ENCODE assay signal across 9 cellular contexts in the genomic region with DNA sequence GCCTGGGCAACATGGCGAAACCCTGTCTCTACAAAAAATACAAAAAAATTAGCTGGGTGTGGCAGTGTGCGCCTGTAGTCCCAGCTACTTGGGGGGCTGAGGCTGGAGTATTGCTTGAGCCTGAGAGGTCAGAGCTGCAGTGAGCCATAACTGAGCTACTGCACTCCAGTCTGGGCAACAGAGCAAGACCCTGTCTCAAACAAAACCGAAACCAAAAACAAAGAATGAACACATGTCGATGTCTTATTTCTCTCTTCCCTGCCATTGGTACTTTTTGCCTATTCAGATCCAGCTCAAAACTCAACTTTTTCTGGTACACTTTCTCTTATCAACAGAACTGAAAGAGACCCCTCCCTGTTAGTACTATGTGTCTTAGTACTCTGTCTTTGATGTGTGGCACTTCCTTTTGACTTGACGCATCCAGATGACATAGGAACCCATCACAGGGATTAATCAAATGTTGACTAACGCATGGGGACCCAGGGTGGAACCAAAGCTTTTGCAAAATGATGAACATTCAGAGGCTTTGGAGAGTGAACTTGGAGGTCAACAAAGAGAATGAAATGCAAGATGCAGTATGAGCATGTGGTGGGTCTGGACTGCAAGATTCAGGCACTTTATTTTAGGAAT.
DNase-seq lines count a peak whose midpoint lies in the region; ATAC-seq lines count a peak whose summit lies in the region.
"Had no signal": no experiment of that assay in that cellular context is flagged by ENCODE, and none has a peak within 500 bp of the region (broad histone marks: within the 10 kb centered on the region; RNA-seq: fewer than 3 reads in every experiment).

No MANE protein-coding gene starts in this region.

- no peak overlapping the region for H3K4me3 Mint-ChIP-seq in activated T-cell treated with anti-CD3 and anti-CD28 coated beads, Interleukin-2, amount 50 U/mL, for 24 hours
- peak overlapping the region; percentile 41 for H3K4me3 Mint-ChIP-seq in central memory CD8-positive, alpha-beta T cell
- peak overlapping the region; percentile 2 for H3K4me3 Mint-ChIP-seq in stimulated activated naive B cell treated with anti-CD40 and anti-IgM and Interleukin-4, amounts not matched to agents 10 μg/mL and 1 μg/mL and 100 μg/mL, for 72 hours

- H3K27me3 Mint-ChIP-seq in activated T-cell treated with anti-CD3 and anti-CD28 coated beads, Interleukin-2, amount 50 U/mL, for 24 hours = peaks cover 47% of the 10 kb centered on the region
- H3K27me3 Mint-ChIP-seq in central memory CD8-positive, alpha-beta T cell = peaks cover 71% of the 10 kb centered on the region
- H3K27me3 Mint-ChIP-seq in stimulated activated naive B cell treated with anti-CD40 and anti-IgM and Interleukin-4, amounts not matched to agents 10 μg/mL and 1 μg/mL and 100 μg/mL, for 72 hours = no peaks in the 10 kb centered on the region

- peak overlapping the region; percentile 75 for H3K27ac Mint-ChIP-seq in activated T-cell treated with anti-CD3 and anti-CD28 coated beads, Interleukin-2, amount 50 U/mL, for 24 hours
- H3K27ac Mint-ChIP-seq in central memory CD8-positive, alpha-beta T cell (ENCODE audit: low read depth) = no peak overlapping the region
- H3K27ac Mint-ChIP-seq in stimulated activated naive B cell treated with anti-CD40 and anti-IgM and Interleukin-4, amounts not matched to agents 10 μg/mL and 1 μg/mL and 100 μg/mL, for 72 hours = peak overlapping the region; percentile 44

- H3K9me3 Mint-ChIP-seq in activated T-cell treated with anti-CD3 and anti-CD28 coated beads, Interleukin-2, amount 50 U/mL, for 24 hours = no peaks in the 10 kb centered on the region
- H3K9me3 Mint-ChIP-seq in central memory CD8-positive, alpha-beta T cell = no peaks in the 10 kb centered on the region
- no peaks in the 10 kb centered on the region for H3K9me3 Mint-ChIP-seq in stimulated activated naive B cell treated with anti-CD40 and anti-IgM and Interleukin-4, amounts not matched to agents 10 μg/mL and 1 μg/mL and 100 μg/mL, for 72 hours

- peaks cover 30% of the 10 kb centered on the region for H3K4me1 Mint-ChIP-seq in activated T-cell treated with anti-CD3 and anti-CD28 coated beads, Interleukin-2, amount 50 U/mL, for 24 hours (ENCODE audit: low read depth)
- peaks cover 13% of the 10 kb centered on the region for H3K4me1 Mint-ChIP-seq in central memory CD8-positive, alpha-beta T cell
- H3K4me1 Mint-ChIP-seq in stimulated activated naive B cell treated with anti-CD40 and anti-IgM and Interleukin-4, amounts not matched to agents 10 μg/mL and 1 μg/mL and 100 μg/mL, for 72 hours = peaks cover 23 to 45% of the 10 kb centered on the region in 2 donors

- no peaks in the 10 kb centered on the region for H3K36me3 Mint-ChIP-seq in activated T-cell treated with anti-CD3 and anti-CD28 coated beads, Interleukin-2, amount 50 U/mL, for 24 hours (ENCODE audit: low read depth)
- peaks cover 1% of the 10 kb centered on the region for H3K36me3 Mint-ChIP-seq in central memory CD8-positive, alpha-beta T cell (ENCODE audit: insufficient read depth)
- peaks cover 0 to 6% of the 10 kb centered on the region in 2 donors for H3K36me3 Mint-ChIP-seq in stimulated activated naive B cell treated with anti-CD40 and anti-IgM and Interleukin-4, amounts not matched to agents 10 μg/mL and 1 μg/mL and 100 μg/mL, for 72 hours

- ATAC-seq in HG02759 (IDR thresholded peaks at IDR 0.05; ENCODE audit: unreplicated experiment) (peak; percentile 68), HG02678 (IDR thresholded peaks at IDR 0.05; ENCODE audit: unreplicated experiment) (no peak)
- no peak for ATAC-seq in central memory CD8-positive, alpha-beta T cell (replicated peaks; ENCODE audit: extremely low read depth, poor library complexity, severe bottlenecking)
- ATAC-seq in stimulated activated naive B cell treated with anti-CD40 and anti-IgM and Interleukin-4, amounts not matched to agents 10 μg/mL and 1 μg/mL and 100 μg/mL, for 72 hours (replicated peaks) = peak; percentile 31 to 55

- no peak for DNase-seq in activated T-cell treated with anti-CD3 and anti-CD28 coated beads, Interleukin-2, amount 50 U/mL, for 24 hours
- DNase-seq in activated T-cell treated with anti-CD3 and anti-CD28 coated beads, Interleukin-2, amount 50 U/mL, for 1 hour = no peak
- DNase-seq in central memory CD8-positive, alpha-beta T cell (ENCODE audit: low spot score in 2 of 2) = no peak
- DNase-seq in stimulated activated naive B cell treated with anti-CD40 and anti-IgM and Interleukin-4, amounts not matched to agents 10 μg/mL and 1 μg/mL and 100 μg/mL, for 72 hours = no peak
- no peak for DNase-seq in foreskin melanocyte
- DNase-seq in central memory CD4-positive, alpha-beta T cell = no peak
- DNase-seq: NCI-H2029 had no signal

Comparison
In these comparisons a context has a peak if more than half of its experiments do, and no peak if none do; other contexts are left out.
1. ATAC-seq: peak in HG02759 (single experiment) and stimulated activated naive B cell treated with anti-CD40 and anti-IgM and Interleukin-4, amounts not matched to agents 10 μg/mL and 1 μg/mL and 100 μg/mL, for 72 hours (2 of 2); none in central memory CD8-positive, alpha-beta T cell (single experiment) and HG02678 (single experiment).